ENCODE assay signal across 20 cellular contexts in genomic region chr18:46310675-46311345, GRCh38.
"Had no signal": no experiment of that assay in that cellular context is flagged by ENCODE, and none has a peak within 500 bp of the region (broad histone marks: within the 10 kb centered on the region; RNA-seq: fewer than 3 reads in every experiment).

No MANE protein-coding gene starts in this region.

- H3K36me3 Mint-ChIP-seq: natural killer cell treated with Interleukin-12 subunit alpha and Interleukin-12 subunit beta and Interleukin-15 and Interleukin-18, amount 100 ng/mL, for 72 hours; type B pancreatic cell had no signal

- H3K27ac Mint-ChIP-seq: dendritic cell treated with granulocyte-macrophage colony-stimulating factor and Interleukin-4, amounts not matched to agents 40 ng/mL and 50 ng/mL, for 4 days; effector memory CD8-positive, alpha-beta T cell; mesothelial cell of epicardium; natural killer cell treated with Interleukin-12 subunit alpha and Interleukin-12 subunit beta and Interleukin-15 and Interleukin-18, amount 100 ng/mL, for 72 hours; type B pancreatic cell had no signal

- H3K36me3 ChIP-seq: esophagus squamous epithelium, left ventricle myocardium inferior had no signal

- H3K4me3 ChIP-seq: esophagus squamous epithelium, hepatocyte, left ventricle myocardium inferior, lung, psoas muscle, skin epidermis had no signal

- H3K9me3 ChIP-seq: esophagus squamous epithelium, psoas muscle had no signal

- H3K4me2 ChIP-seq: hepatocyte had no signal

- H3K27me3 ChIP-seq: esophagus squamous epithelium, hepatocyte had no signal

- H3K9me3 Mint-ChIP-seq: dendritic cell treated with granulocyte-macrophage colony-stimulating factor and Interleukin-4, amounts not matched to agents 40 ng/mL and 50 ng/mL, for 4 days; effector memory CD8-positive, alpha-beta T cell; natural killer cell treated with Interleukin-12 subunit alpha and Interleukin-12 subunit beta and Interleukin-15 and Interleukin-18, amount 100 ng/mL, for 72 hours had no signal

- H3K79me2 ChIP-seq: hepatocyte, parathyroid adenoma had no signal

- H3K4me1 ChIP-seq: left ventricle myocardium inferior, parathyroid adenoma, psoas muscle had no signal

- ATAC-seq: effector memory CD8-positive, alpha-beta T cell; left cardiac atrium; psoas muscle; sciatic nerve had no signal

- H3K9ac ChIP-seq: parathyroid adenoma had no signal

- DNase-seq: effector memory CD8-positive, alpha-beta T cell; esophagus squamous epithelium; foreskin fibroblast; kidney; left cardiac atrium; left ventricle myocardium inferior; psoas muscle; retina; stimulated activated CD4-positive, alpha-beta T cell treated with anti-CD3 and anti-CD28 coated beads, Interleukin-12 subunit alpha, Interleukin-12 subunit beta, amount 100 ng/mL, for 4 hours; stimulated activated naive CD4-positive, alpha-beta T cell treated with Interleukin-2 at 50 U/mL for 16 hours had no signal

- H3K4me3 Mint-ChIP-seq: dendritic cell treated with granulocyte-macrophage colony-stimulating factor and Interleukin-4, amounts not matched to agents 40 ng/mL and 50 ng/mL, for 4 days; effector memory CD8-positive, alpha-beta T cell; mesothelial cell of epicardium; natural killer cell treated with Interleukin-12 subunit alpha and Interleukin-12 subunit beta and Interleukin-15 and Interleukin-18, amount 100 ng/mL, for 72 hours; type B pancreatic cell had no signal

- H3K27ac ChIP-seq: hepatocyte, left ventricle myocardium inferior, parathyroid adenoma, psoas muscle, skin epidermis had no signal

- FAIRE-seq: kidney, urothelium cell line had no signal

- H3K4me1 Mint-ChIP-seq: mesothelial cell of epicardium had no signal

- H2AFZ ChIP-seq: hepatocyte, parathyroid adenoma had no signal
